ENCODE assay signal across 1 cellular context in genomic region chr22:40922484-40923303, GRCh38.
TF ChIP-seq lines count a peak whose summit lies in the region.

No MANE protein-coding gene starts in this region.

TF ChIP-seq in HCT116, 20 proteins besides CTCF, POLR2A, EP300 and RAD21 (continued from another document):
- TF ChIP-seq EZH2 (IDR thresholded peaks at IDR 0.05) (no peak), CEBPB (IDR thresholded peaks at IDR 0.05; ENCODE audit: low read depth) (no peak), SRF (IDR thresholded peaks at IDR 0.05; ENCODE audit: low read depth) (no peak)
